16 cellular contexts compared by ENCODE assay signal in genomic region chr5:108867661-108868060, GRCh38.
"Had no signal": no experiment of that assay in that cellular context is flagged by ENCODE, and none has a peak within 500 bp of the region (broad histone marks: within the 10 kb centered on the region; RNA-seq: fewer than 3 reads in every experiment).

No MANE protein-coding gene starts in this region.

- H3K27ac ChIP-seq: colonic mucosa, left ventricle myocardium inferior, parathyroid adenoma had no signal

- H3K4me1 Mint-ChIP-seq: brain; naive thymus-derived CD8-positive, alpha-beta T cell; stimulated activated effector memory CD8-positive, alpha-beta T cell treated with anti-CD3 and anti-CD28 coated beads, Interleukin-12 subunit alpha, Interleukin-12 subunit beta, amount 100 ng/mL, for 72 hours had no signal

- H3K9me3 Mint-ChIP-seq: stimulated activated effector memory CD8-positive, alpha-beta T cell treated with anti-CD3 and anti-CD28 coated beads, Interleukin-12 subunit alpha, Interleukin-12 subunit beta, amount 100 ng/mL, for 72 hours had no signal

- H3K27me3 ChIP-seq: colonic mucosa had no signal

- H3K9me3 ChIP-seq: colonic mucosa, left ventricle myocardium inferior had no signal

- H3K27ac Mint-ChIP-seq: activated naive CD8-positive, alpha-beta T cell; brain; naive thymus-derived CD8-positive, alpha-beta T cell; stimulated activated effector memory CD8-positive, alpha-beta T cell treated with anti-CD3 and anti-CD28 coated beads, Interleukin-12 subunit alpha, Interleukin-12 subunit beta, amount 100 ng/mL, for 72 hours had no signal

- H3K36me3 Mint-ChIP-seq: stimulated activated effector memory CD8-positive, alpha-beta T cell treated with anti-CD3 and anti-CD28 coated beads, Interleukin-12 subunit alpha, Interleukin-12 subunit beta, amount 100 ng/mL, for 72 hours had no signal

- H3K27me3 Mint-ChIP-seq: activated naive CD8-positive, alpha-beta T cell; brain; naive thymus-derived CD8-positive, alpha-beta T cell had no signal

- H2AFZ ChIP-seq: parathyroid adenoma had no signal

- DNase-seq: activated CD4-positive, alpha-beta T cell treated with anti-CD3 and anti-CD28 coated beads, Interleukin-2, amount 50 U/mL, for 1 hour; activated CD8-positive, alpha-beta memory T cell treated with anti-CD3 and anti-CD28 coated beads for 24 hours; activated gamma-delta T cell treated with Interleukin-2 at 50 U/mL for 16 hours; amygdala; central memory CD4-positive, alpha-beta T cell; colonic mucosa; hypothalamus; left ventricle myocardium inferior; mesenchymal stem cell; naive thymus-derived CD8-positive, alpha-beta T cell; stimulated activated CD4-positive, alpha-beta T cell treated with anti-CD3 and anti-CD28 coated beads, Interleukin-12 subunit alpha, Interleukin-12 subunit beta, amount 100 ng/mL, for 4 hours had no signal

- ATAC-seq: activated CD4-positive, CD25-positive, alpha-beta regulatory T cell treated with anti-CD3 and anti-CD28 coated beads, Interleukin-2, amount 50 U/mL, for 24 hours; naive thymus-derived CD8-positive, alpha-beta T cell; stimulated activated effector memory CD8-positive, alpha-beta T cell treated with anti-CD3 and anti-CD28 coated beads, Interleukin-12 subunit alpha, Interleukin-12 subunit beta, amount 100 ng/mL, for 72 hours had no signal

- H3K36me3 ChIP-seq: colonic mucosa had no signal

- H3K4me1 ChIP-seq: colonic mucosa, left ventricle myocardium inferior, parathyroid adenoma had no signal

- H3K9ac ChIP-seq: parathyroid adenoma had no signal

- H3K4me3 ChIP-seq: colonic mucosa, left ventricle myocardium inferior had no signal

- H3K79me2 ChIP-seq: parathyroid adenoma had no signal

- H3K4me3 Mint-ChIP-seq: activated naive CD8-positive, alpha-beta T cell; brain; naive thymus-derived CD8-positive, alpha-beta T cell; stimulated activated effector memory CD8-positive, alpha-beta T cell treated with anti-CD3 and anti-CD28 coated beads, Interleukin-12 subunit alpha, Interleukin-12 subunit beta, amount 100 ng/mL, for 72 hours had no signal
